In the genomic region with DNA sequence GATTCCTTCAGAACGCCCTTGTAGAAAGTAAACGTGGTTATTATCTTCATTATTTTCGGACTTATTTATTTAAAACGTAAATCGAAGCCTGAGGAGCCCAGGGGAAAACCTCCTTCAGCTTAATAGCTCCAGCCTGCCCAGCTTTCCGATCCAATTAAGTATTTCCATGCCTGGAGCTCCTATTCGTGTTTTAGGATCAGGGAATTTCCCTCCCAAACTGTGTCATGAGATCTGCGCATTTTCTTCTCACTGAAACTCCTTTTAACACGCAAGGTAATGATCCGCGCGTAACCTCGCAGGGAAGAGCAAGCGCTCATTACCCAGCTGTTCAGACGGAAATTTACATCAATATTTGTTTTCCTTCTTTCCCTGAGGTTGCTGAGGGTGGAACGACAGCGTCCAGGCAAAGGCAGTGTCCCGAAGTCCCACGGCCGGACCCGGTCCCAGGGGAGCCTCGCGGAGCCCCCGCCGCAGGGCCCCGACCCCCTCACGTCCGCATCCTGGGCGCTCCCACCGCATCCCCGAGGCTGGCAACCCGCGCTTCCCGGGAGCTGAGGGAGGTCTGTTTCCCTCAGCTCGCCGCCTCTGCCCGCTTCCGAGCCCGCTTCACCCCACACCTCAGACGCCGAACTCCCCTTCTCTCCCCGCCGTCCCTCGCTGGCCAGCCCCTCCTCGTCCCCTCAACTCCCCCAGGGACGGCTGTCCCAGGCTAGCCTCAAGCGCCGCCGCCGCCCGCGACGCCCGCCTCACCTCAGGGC, we compare ENCODE assay signal across 8 cellular contexts. TPM values are rescaled to one million over a fixed set of nuclear protein-coding genes. Genes with fewer than 3 reads are reported as not detected.
DNase-seq lines count a peak whose midpoint lies in the region; ATAC-seq, FAIRE-seq and TF ChIP-seq lines count a peak whose summit lies in the region.

No MANE protein-coding gene starts in this region.

- no peak overlapping the region for H2BK120ac ChIP-seq in H1 (replicated peaks; ENCODE audit: low read depth, low read length)

- CTCF ChIA-PET in activated CD4-positive, alpha-beta T cell treated with anti-CD3 and anti-CD28 coated beads for 36 hours (lab: Charles Lee): interaction anchor here (0.8 to 1.7 kb wide), 4 partner anchors 9 to 112 kb away, joined by 3 to 10 read pairs (median 6); no protein-coding TSS in a partner anchor
- CTCF ChIA-PET in H1 (lab: Charles Lee; ENCODE audit: partially characterized antibody): interaction anchor here (0.8 to 3.1 kb wide), 9 partner anchors 9 to 786 kb away, joined by 3 to 9 read pairs (median 4); no protein-coding TSS in a partner anchor

- H3K27ac Mint-ChIP-seq in activated CD4-positive, alpha-beta T cell treated with anti-CD3 and anti-CD28 coated beads for 36 hours: peak overlapping the region; percentile 93

- no peak overlapping the region for H3K4ac ChIP-seq in H1 (replicated peaks; ENCODE audit: insufficient read length, low read depth, low read length)

- no peaks in the 10 kb centered on the region for H3K79me1 ChIP-seq in H1 (ENCODE audit: low read depth, low read length)

- peaks cover 4% of the 10 kb centered on the region for H3K36me3 Mint-ChIP-seq in activated CD4-positive, alpha-beta T cell treated with anti-CD3 and anti-CD28 coated beads for 36 hours (ENCODE audit: low read depth)

- H3K56ac ChIP-seq in H1 (replicated peaks; ENCODE audit: insufficient read length, low read depth, low read length): no peak overlapping the region

- H3K9me3 ChIP-seq in RWPE2 (ENCODE audit: severe bottlenecking) (no peaks in the 10 kb centered on the region), H1 (ENCODE audit: insufficient read depth in 2 of 2, low read depth in 1 of 2, low read length in 1 of 2) (peaks cover 2 to 4% of the 10 kb centered on the region in 2 experiments; a peak in 3 of 4 replicates), mucosa of descending colon (no peaks in the 10 kb centered on the region), upper lobe of left lung (no peaks in the 10 kb centered on the region)

- intact Hi-C loops in activated CD4-positive, alpha-beta T cell treated with anti-CD3 and anti-CD28 coated beads for 36 hours (cut with DNase I, micrococcal nuclease): loop anchor here (1.0 to 10.0 kb wide), 10 partner anchors 88 to 1502 kb away; a partner anchor contains a TSS
- intact Hi-C loops in mucosa of descending colon (cut with DNase I, micrococcal nuclease): loop anchor here in 1 of 2 donors (5.0 kb wide), 1 partner anchor 91 kb away; no protein-coding TSS in a partner anchor

- H4K8ac ChIP-seq in H1 (ENCODE audit: extremely low read depth, insufficient read depth, low read length): no peak overlapping the region

- peak overlapping the region; percentile 53 for H3K4me3 ChIP-seq in RWPE2 (ENCODE audit: severe bottlenecking)
- peak overlapping the region; percentile 63 to 87 (median 72) for H3K4me3 ChIP-seq in H1 (ENCODE audit: extremely low read depth in 1 of 4, insufficient read depth in 2 of 4, low read depth in 3 of 4, low read length in 4 of 4)
- H3K4me3 ChIP-seq in mucosa of descending colon: peak overlapping the region; percentile 61
- H3K4me3 ChIP-seq in upper lobe of left lung: peak overlapping the region; percentile 56 to 90 (median 80)

- POLR2A ChIA-PET in activated CD4-positive, alpha-beta T cell treated with anti-CD3 and anti-CD28 coated beads for 36 hours (lab: Charles Lee): interaction anchor here (0.7 to 1.7 kb wide), 2 partner anchors 68 to 88 kb away, joined by 4 read pairs; a partner anchor contains a TSS
- POLR2A ChIA-PET in H1 (lab: Charles Lee; ENCODE audit: partially characterized antibody): interaction anchor here (0.5 to 1.4 kb wide), 5 partner anchors 9 to 666 kb away, joined by 3 to 4 read pairs (median 3); no protein-coding TSS in a partner anchor

- H2AFZ ChIP-seq in H1 (ENCODE audit: low read length): 0 out of 2 replicates have a peak overlapping the region, but pooled peaks have one; percentile 43

- no peak for ATAC-seq in activated CD4-positive, alpha-beta T cell treated with anti-CD3 and anti-CD28 coated beads for 36 hours
- ATAC-seq in HG02763 (IDR thresholded peaks at IDR 0.05; ENCODE audit: unreplicated experiment) (peak; percentile 1), RWPE2 (ENCODE audit: low read depth) (peak; percentile 47), mucosa of descending colon (peak; percentile 38), upper lobe of left lung (ENCODE audit: low FRiP score in 2 of 2) (peak in 1 of 2 donors; percentile 54)

- no peak overlapping the region for H2BK20ac ChIP-seq in H1 (ENCODE audit: low read length)

- no peak overlapping the region for H2BK12ac ChIP-seq in H1 (ENCODE audit: low read depth, low read length)

- no peak overlapping the region for H4K5ac ChIP-seq in H1 (ENCODE audit: insufficient read length, low read depth, low read length)

- no peak for FAIRE-seq in H1 (lab: Jason Lieb, UNC)

- no peaks in the 10 kb centered on the region for H4K20me1 ChIP-seq in H1 (replicated peaks in 1 of 2; ENCODE audit: control insufficient read depth in 1 of 2, insufficient read depth in 2 of 2, low read length in 2 of 2)

- H3K4me1 ChIP-seq in RWPE2 (ENCODE audit: insufficient read depth, poor library complexity, severe bottlenecking) (peaks cover 6% of the 10 kb centered on the region), H1 (replicated peaks in 1 of 4; ENCODE audit: control insufficient read depth in 3 of 4, insufficient read depth in 4 of 4, low read length in 3 of 4) (peaks cover 0 to 4% (median under 1%) of the 10 kb centered on the region in 4 experiments; a peak in 5 of 7 replicates), mucosa of descending colon (ENCODE audit: low read depth) (peaks cover 6% of the 10 kb centered on the region), upper lobe of left lung (peaks cover 11 to 19% (median 13%) of the 10 kb centered on the region in 4 donors)

- H3K79me2 ChIP-seq in H1 (ENCODE audit: control insufficient read depth in 1 of 2, insufficient read depth in 2 of 2, low read length in 2 of 2): no peaks in the 10 kb centered on the region

- peaks cover 2% of the 10 kb centered on the region for H3K27me3 Mint-ChIP-seq in activated CD4-positive, alpha-beta T cell treated with anti-CD3 and anti-CD28 coated beads for 36 hours

- H2BK15ac ChIP-seq in H1 (ENCODE audit: low read length): no peak overlapping the region

- H2AK5ac ChIP-seq in H1 (ENCODE audit: low read depth, low read length): 0 out of 2 replicates have a peak overlapping the region, but pooled peaks have one; percentile 34

- TF ChIP-seq EP300 in H1 (IDR thresholded peaks at IDR 0.05; ENCODE audit: borderline replicate concordance in 1 of 2, low read depth in 2 of 2, low read length in 2 of 2) (no peak), upper lobe of left lung (IDR thresholded peaks at IDR 0.05) (no peak)

- H2BK5ac ChIP-seq in H1 (ENCODE audit: low read depth, low read length): no peak overlapping the region

- peak overlapping the region; percentile 74 to 97 for H3K4me2 ChIP-seq in H1 (ENCODE audit: insufficient read depth in 1 of 2, low read depth in 2 of 2, low read length in 2 of 2)

- no peak overlapping the region for H4K91ac ChIP-seq in H1 (replicated peaks; ENCODE audit: insufficient read length, low read length)

- TF ChIP-seq CTCF in RWPE2 (IDR thresholded peaks at IDR 0.05; ENCODE audit: poor library complexity, severe bottlenecking) (no peak), H1 (IDR thresholded peaks at IDR 0.05; ENCODE audit: control extremely low read depth in 1 of 3, insufficient read depth in 1 of 3, low read depth in 1 of 3, low read length in 3 of 3) (no peak), mucosa of descending colon (IDR thresholded peaks at IDR 0.05) (no peak), upper lobe of left lung (IDR thresholded peaks at IDR 0.05) (peak in 1 of 6 experiments; percentile 11)

- peak overlapping the region; percentile 95 for H3K4me3 Mint-ChIP-seq in activated CD4-positive, alpha-beta T cell treated with anti-CD3 and anti-CD28 coated beads for 36 hours

- H3K9me3 Mint-ChIP-seq in activated CD4-positive, alpha-beta T cell treated with anti-CD3 and anti-CD28 coated beads for 36 hours (ENCODE audit: low read depth): peaks cover 13% of the 10 kb centered on the region

- H3K14ac ChIP-seq in H1 (ENCODE audit: insufficient read length): no peak overlapping the region

- H3K9ac ChIP-seq in H1 (replicated peaks in 1 of 4; ENCODE audit: extremely low read depth in 1 of 4, low read depth in 3 of 4, low read length in 3 of 4): no peak overlapping the region; a peak in 1 of 7 replicates

- no peak overlapping the region; the same call in 1 of the 2 replicates for H3K18ac ChIP-seq in H1 (ENCODE audit: extremely low read depth, low read length)

- peaks cover 11% of the 10 kb centered on the region for H3K23me2 ChIP-seq in H1 (ENCODE audit: low read depth, low read length)

- H3K23ac ChIP-seq in H1 (ENCODE audit: insufficient read length): no peak overlapping the region

- peaks cover 43% of the 10 kb centered on the region for H3K4me1 Mint-ChIP-seq in activated CD4-positive, alpha-beta T cell treated with anti-CD3 and anti-CD28 coated beads for 36 hours

- no peak for TF ChIP-seq RAD21 in H1 (IDR thresholded peaks at IDR 0.05 in 1 of 2, conservative IDR thresholded peaks at IDR 0.05 in 1 of 2; ENCODE audit: low read depth in 2 of 2, low read length in 2 of 2)

- 2% methylated on average over 40 of the region's 54 CpGs; no CpG with 5 or more reads in 1 of the 2 experiments for WGBS in H1 (ENCODE audit: extremely low coverage in 1 of 2, insufficient coverage in 1 of 2, insufficient read length in 1 of 2, insufficient replicate concordance in 2 of 2, low coverage in 1 of 2, low lambda C conversion rate in 2 of 2, missing lambda C conversion rate in 1 of 2), 2 experiments
- 1 to 2% methylated on average over 32 to 45 of the region's 54 CpGs for WGBS in upper lobe of left lung, 2 donors

- H3K27ac ChIP-seq in RWPE2 (ENCODE audit: poor library complexity, severe bottlenecking) (peak overlapping the region; percentile 38), H1 (ENCODE audit: low read depth, low read length) (no peak overlapping the region), upper lobe of left lung (peak overlapping the region; percentile 83 to 91 (median 90))

- H3K36me3 ChIP-seq in RWPE2 (ENCODE audit: low read depth) (no peaks in the 10 kb centered on the region), H1 (ENCODE audit: control insufficient read depth in 2 of 4, insufficient read depth in 4 of 4, low read length in 3 of 4) (no peaks in the 10 kb centered on the region), mucosa of descending colon (ENCODE audit: low read depth) (no peaks in the 10 kb centered on the region), upper lobe of left lung (no peaks in the 10 kb centered on the region)

- DNase-seq in activated CD4-positive, alpha-beta T cell treated with anti-CD3 and anti-CD28 coated beads for 36 hours: peak; percentile 32
- DNase-seq in activated CD4-positive, alpha-beta T cell treated with anti-CD3 and anti-CD28 coated beads for 4 hours: no peak
- DNase-seq in RWPE2 (ENCODE audit: low spot score) (peak; percentile 57), H1 (ENCODE audit: low read depth in 1 of 2, low spot score in 2 of 2) (no peak), mucosa of descending colon (peak in 1 of 3 donors; percentile 43), upper lobe of left lung (no peak), SKM-1 treated with dmso at 0.1 percent for 144 hours (lab: John Stamatoyannopoulos, UW; ENCODE audit: unreplicated experiment) (no peak)

- TF ChIP-seq POLR2A in H1 (IDR thresholded peaks at IDR 0.05; ENCODE audit: control extremely low read depth in 1 of 2, low read depth in 2 of 2, low read length in 2 of 2) (no peak), upper lobe of left lung (IDR thresholded peaks at IDR 0.05) (peak in 1 of 4 donors; percentile 64)

- H3K27me3 ChIP-seq in RWPE2 (ENCODE audit: insufficient read depth, poor library complexity, severe bottlenecking): no peaks in the 10 kb centered on the region
- H3K27me3 ChIP-seq in H1 (replicated peaks in 1 of 4; ENCODE audit: control insufficient read depth in 3 of 4, extremely low read depth in 1 of 4, insufficient read depth in 3 of 4, low read length in 3 of 4): peaks cover 0 to 15% (median 10%) of the 10 kb centered on the region in 4 experiments; a peak in 5 of 7 replicates
- H3K27me3 ChIP-seq in upper lobe of left lung: no peaks in the 10 kb centered on the region

RNA-seq across cellular contexts. Expression of a gene that starts 0.5 kb away (rescaled TPM):
- total RNA-seq in activated CD4-positive, alpha-beta T cell treated with anti-CD3 and anti-CD28 coated beads for 36 hours: 10 to 100 TPM; 14.4 to 15.1 TPM
- total RNA-seq in H1 (2021; fragmentation: NEBNext Ultra II Directional; extraction: Animal tissue kit (Norgen Biotek cat#: 25700)): 2.3 and 4.1 TPM in 2 replicates
- 0.52 and 1.3 TPM in 2 replicates for polyA plus RNA-seq in H1 (2011; rRNA removed)
- polyA plus RNA-seq in H1 (2011; cell fraction: cytosol; rRNA removed): 1.4 TPM
- 0.83 TPM for polyA plus RNA-seq in H1 (2011; cell fraction: nucleus; rRNA removed)
- 0.66 to 1.3 TPM (median 0.94 TPM) in 4 replicates for polyA plus RNA-seq in H1 (2012, experiment 1 of 2)
- polyA plus RNA-seq in H1 (2012, experiment 2 of 2): 0.18 TPM
- polyA plus RNA-seq in H1 (2013, experiment 1 of 2): 1.6 TPM
- polyA plus RNA-seq in H1 (2013, experiment 2 of 2): 1.6 TPM
- 1.7 and 2.0 TPM in 2 replicates for polyA minus RNA-seq in H1 (2011; rRNA and poly(A)+ RNA removed)
- polyA minus RNA-seq in H1 (2011; cell fraction: cytosol; rRNA and poly(A)+ RNA removed): 0.81 TPM
- 4.8 TPM for polyA minus RNA-seq in H1 (2011; cell fraction: nucleus; rRNA and poly(A)+ RNA removed)
- total RNA-seq in mucosa of descending colon (100 to 1,000 TPM in 1 of 3 donors, 10 to 100 TPM in 2; 46.2 to 100 (median 52.7) TPM), upper lobe of left lung (10 to 100 TPM; 10.5 to 62.4 (median 23.1) TPM)

Comparison
In these comparisons a context has a peak if more than half of its experiments do, and no peak if none do; other contexts are left out.
1. DNase-seq: peak in activated CD4-positive, alpha-beta T cell treated with anti-CD3 and anti-CD28 coated beads for 36 hours (single experiment) and RWPE2 (single experiment); none in activated CD4-positive, alpha-beta T cell treated with anti-CD3 and anti-CD28 coated beads for 4 hours (0 of 2), H1 (0 of 2), upper lobe of left lung (0 of 2) and SKM-1 treated with dmso at 0.1 percent for 144 hours (single experiment).
2. Peak in every context shown above with its lines, with median percentiles within 50 percentile points of each other: H3K4me3 ChIP-seq.